ENCODE assay signal across 8 cellular contexts in the genomic region with DNA sequence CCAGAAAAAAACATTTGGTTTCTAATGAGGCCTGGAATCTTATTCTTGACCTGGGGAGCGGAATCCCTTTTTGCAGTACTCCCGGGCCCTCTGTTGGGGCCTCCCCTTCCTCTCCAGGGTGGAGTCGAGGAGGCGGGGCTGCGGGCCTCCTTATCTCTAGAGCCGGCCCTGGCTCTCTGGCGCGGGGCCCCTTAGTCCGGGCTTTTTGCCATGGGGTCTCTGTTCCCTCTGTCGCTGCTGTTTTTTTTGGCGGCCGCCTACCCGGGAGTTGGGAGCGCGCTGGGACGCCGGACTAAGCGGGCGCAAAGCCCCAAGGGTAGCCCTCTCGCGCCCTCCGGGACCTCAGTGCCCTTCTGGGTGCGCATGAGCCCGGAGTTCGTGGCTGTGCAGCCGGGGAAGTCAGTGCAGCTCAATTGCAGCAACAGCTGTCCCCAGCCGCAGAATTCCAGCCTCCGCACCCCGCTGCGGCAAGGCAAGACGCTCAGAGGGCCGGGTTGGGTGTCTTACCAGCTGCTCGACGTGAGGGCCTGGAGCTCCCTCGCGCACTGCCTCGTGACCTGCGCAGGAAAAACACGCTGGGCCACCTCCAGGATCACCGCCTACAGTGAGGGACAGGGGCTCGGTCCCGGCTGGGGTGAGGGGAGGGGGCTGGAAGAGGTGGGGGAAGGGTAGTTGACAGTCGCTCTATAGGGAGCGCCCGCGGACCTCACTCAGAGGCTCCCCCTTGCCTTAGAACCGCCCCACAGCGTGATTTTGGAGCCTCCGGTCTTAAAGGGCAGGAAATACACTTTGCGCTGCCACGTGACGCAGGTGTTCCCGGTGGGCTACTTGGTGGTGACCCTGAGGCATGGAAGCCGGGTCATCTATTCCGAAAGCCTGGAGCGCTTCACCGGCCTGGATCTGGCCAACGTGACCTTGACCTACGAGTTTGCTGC. TPM values are rescaled to one million over a fixed set of nuclear protein-coding genes. Genes with fewer than 3 reads are reported as not detected.
DNase-seq lines count a peak whose midpoint lies in the region; ATAC-seq, FAIRE-seq and TF ChIP-seq lines count a peak whose summit lies in the region.

A gene with protein sequence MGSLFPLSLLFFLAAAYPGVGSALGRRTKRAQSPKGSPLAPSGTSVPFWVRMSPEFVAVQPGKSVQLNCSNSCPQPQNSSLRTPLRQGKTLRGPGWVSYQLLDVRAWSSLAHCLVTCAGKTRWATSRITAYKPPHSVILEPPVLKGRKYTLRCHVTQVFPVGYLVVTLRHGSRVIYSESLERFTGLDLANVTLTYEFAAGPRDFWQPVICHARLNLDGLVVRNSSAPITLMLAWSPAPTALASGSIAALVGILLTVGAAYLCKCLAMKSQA (plus strand): TSS at position 153 of the 935 bp plus-strand sequence. CDS start 58 bp downstream, at position 211.

- FAIRE-seq in GM12878 (lab: Jason Lieb, UNC), result no peak

- peaks cover 9% of the 10 kb centered on the region; the same call in 1 of the 2 replicates for H4K20me1 ChIP-seq in GM12878 (ENCODE audit: control insufficient read depth, insufficient read depth)

- H3K36me3 ChIP-seq in GM12878 (ENCODE audit: control insufficient read depth in 2 of 2, insufficient read depth in 2 of 2, low read length in 1 of 2) (peaks cover 26 to 28% of the 10 kb centered on the region in 2 experiments; a peak in 3 of 4 replicates), lung (ENCODE audit: control insufficient read depth in 2 of 2, insufficient read depth in 2 of 2, low read length in 2 of 2) (peaks cover 0 to 32% of the 10 kb centered on the region in 2 donors)

- TF ChIP-seq CTCF in NB4 (IDR thresholded peaks at IDR 0.05; ENCODE audit: low read depth, low read length) (peak; percentile 30), GM12878 (IDR thresholded peaks at IDR 0.05 in 2 of 3, conservative IDR thresholded peaks at IDR 0.05 in 1 of 3; ENCODE audit: control insufficient read depth in 2 of 3, extremely low read depth in 1 of 3, insufficient read depth in 1 of 3, low read depth in 3 of 3, low read length in 3 of 3) (no peak), lung (IDR thresholded peaks at IDR 0.05; ENCODE audit: control extremely low read depth, extremely low read depth) (no peak)

- H3K4me3 ChIP-seq in NB4 (ENCODE audit: low read depth, low read length) (peak within 1 kb of the TSS; percentile 42), GM12878 (no peak within 1 kb of the TSS; the same call in 1 of the 2 replicates), lung (no peak within 1 kb of the TSS)

- intact Hi-C loops in GM12878 (cut with micrococcal nuclease; ENCODE audit: unreplicated experiment), result no loop called here

- POLR2A ChIA-PET in GM12878 (lab: Charles Lee), result interaction anchor here (0.5 to 5.5 kb wide), 8 partner anchors 9 to 248 kb away, joined by 3 to 69 read pairs (median 4); a partner anchor contains a TSS

- RAD21 ChIA-PET in GM12878 (lab: Charles Lee; ENCODE audit: unreplicated experiment), result interaction anchor here (1.0 to 5.4 kb wide), 7 partner anchors 11 to 101 kb away, joined by 3 to 119 read pairs (median 7); a partner anchor contains a TSS

- 12% methylated on average over 56 of the region's 59 CpGs for WGBS in GM12878 (ENCODE audit: insufficient coverage, insufficient replicate concordance, low lambda C conversion rate, missing lambda C conversion rate)
- WGBS in lung, 2 donors, result 2 to 6% methylated on average over 59 of the region's 59 CpGs

- H3K27ac ChIP-seq in GM12878 (ENCODE audit: control insufficient read depth, insufficient read depth) (peak within 1 kb of the TSS; percentile 10), lung (ENCODE audit: low read depth in 1 of 2, low read length in 1 of 2) (peak within 1 kb of the TSS in 1 of 2 donors; percentile 78)

- SMC1A ChIA-PET in GM12878 (lab: Charles Lee; ENCODE audit: uncharacterized antibody, unreplicated experiment), result interaction anchor here (1.0 to 3.7 kb wide), 4 partner anchors 9 to 102 kb away, joined by 3 to 50 read pairs (median 4); a partner anchor contains a TSS

- peak within 1 kb of the TSS; percentile 65; the same call in 1 of the 2 replicates for H2AFZ ChIP-seq in GM12878 (ENCODE audit: control insufficient read depth, low read depth, low read length)

- peak within 1 kb of the TSS; percentile 29; the same call in 1 of the 2 replicates for H3K9ac ChIP-seq in GM12878 (ENCODE audit: control insufficient read depth, insufficient read depth, low read length)

- H3K27me3 ChIP-seq in GM12878 (replicated peaks in 1 of 2; ENCODE audit: control insufficient read depth in 2 of 2, insufficient read depth in 2 of 2, low read length in 1 of 2) (peaks cover 1 to 8% of the 10 kb centered on the region in 2 experiments), lung (ENCODE audit: control insufficient read depth, insufficient read depth) (no peaks in the 10 kb centered on the region)

- no peak for TF ChIP-seq EP300 in GM12878 (IDR thresholded peaks at IDR 0.05; ENCODE audit: borderline replicate concordance in 1 of 2, control insufficient read depth in 1 of 2, low read depth in 2 of 2, low read length in 2 of 2)

- BruUV-seq in GM12878 (replicated peaks; lab: Mats Ljungman, UMichigan), result no TSS peak

- ATAC-seq in GM12878 (peak; percentile 54), lung (ENCODE audit: insufficient read depth, low FRiP score) (no peak), GM18520 (IDR thresholded peaks at IDR 0.05; ENCODE audit: unreplicated experiment) (no peak), HG02642 (IDR thresholded peaks at IDR 0.05; ENCODE audit: poor library complexity, unreplicated experiment) (no peak), HG03354 (IDR thresholded peaks at IDR 0.05; ENCODE audit: poor library complexity, severe bottlenecking, unreplicated experiment) (no peak)

- CTCF ChIA-PET in GM12878 (lab: Yijun Ruan, JAX), result interaction anchor here (1.7 to 5.9 kb wide), 5 partner anchors 17 to 104 kb away, joined by 4 to 72 read pairs (median 25); a partner anchor contains a TSS

- DNase-seq in Daoy (ENCODE audit: low read depth) (peak; percentile 61), NB4 (ENCODE audit: low read depth) (peak; percentile 99), GM12878 (ENCODE audit: low read depth, low spot score) (no peak), lung (ENCODE audit: low spot score) (peak; percentile 79), glomerular visceral epithelial cell (ENCODE audit: extremely low spot score) (no peak)

- peaks cover 68% of the 10 kb centered on the region for H3K4me1 ChIP-seq in GM12878 (ENCODE audit: control insufficient read depth, insufficient read depth, low read length)
- peaks cover 0 to 39% of the 10 kb centered on the region in 2 donors for H3K4me1 ChIP-seq in lung (ENCODE audit: control insufficient read depth in 2 of 2, insufficient read depth in 2 of 2, low read length in 2 of 2)

- peak within 1 kb of the TSS; percentile 92 for H3K4me2 ChIP-seq in GM12878 (ENCODE audit: control insufficient read depth, insufficient read depth)

- no peak for TF ChIP-seq POLR2A in NB4 (IDR thresholded peaks at IDR 0.05; ENCODE audit: extremely low read depth, insufficient read length)
- TF ChIP-seq POLR2A in GM12878 (IDR thresholded peaks at IDR 0.05; ENCODE audit: low read depth, low read length), result peak; percentile 80

- H3K79me2 ChIP-seq in GM12878 (ENCODE audit: control insufficient read depth, insufficient read depth, low read length), result peaks cover 2% of the 10 kb centered on the region; the same call in 1 of the 2 replicates

- in situ Hi-C loops in GM12878 (cut with MboI), result no loop called here

- H3K9me3 ChIP-seq in GM12878 (replicated peaks; ENCODE audit: control insufficient read depth, insufficient read depth, low read length), result no peaks in the 10 kb centered on the region; the same call in 2 of the 3 replicates
- no peaks in the 10 kb centered on the region for H3K9me3 ChIP-seq in lung (ENCODE audit: control insufficient read depth in 2 of 2, insufficient read depth in 1 of 2, low read length in 1 of 2)

- no peak for TF ChIP-seq RAD21 in GM12878 (IDR thresholded peaks at IDR 0.05; ENCODE audit: insufficient read depth, low read depth, low read length)

TF ChIP-seq in GM12878, 131 proteins besides CTCF, POLR2A, EP300 and RAD21 (continues in another document):
- TF ChIP-seq, protein P1, sequence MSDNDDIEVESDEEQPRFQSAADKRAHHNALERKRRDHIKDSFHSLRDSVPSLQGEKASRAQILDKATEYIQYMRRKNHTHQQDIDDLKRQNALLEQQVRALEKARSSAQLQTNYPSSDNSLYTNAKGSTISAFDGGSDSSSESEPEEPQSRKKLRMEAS (IDR thresholded peaks at IDR 0.05; ENCODE audit: low read depth, low read length), result peak; percentile 7
- TF ChIP-seq POLR2AphosphoS2 (IDR thresholded peaks at IDR 0.05; ENCODE audit: low read depth, low read length), result peak; percentile 42; the same call in 1 of the 2 replicates
- TF ChIP-seq IKZF2 (IDR thresholded peaks at IDR 0.05), result peak in 1 of 2 experiments; percentile 15; a peak in 1 of 4 replicates
- TF ChIP-seq SMARCA5 (IDR thresholded peaks at IDR 0.05), result no peak
- peak; percentile 7; the same call in 1 of the 2 replicates for TF ChIP-seq SMAD5 (IDR thresholded peaks at IDR 0.05; ENCODE audit: low read depth)

RNA-seq across cellular contexts. Expression of the gene that starts here (rescaled TPM):
- total RNA-seq in Daoy (2014; rRNA removed; shearing (Covaris generic)), result 0.63 TPM in 1 of 2 replicates, not detected in the other
- total RNA-seq in GM12878 (2013; cell fraction: nucleolus; rRNA removed), result 2.8 and 3.6 TPM in 2 replicates
- total RNA-seq in GM12878 (2014; rRNA removed) (2.4 and 3.0 TPM in 2 replicates), GM12878 (2014; rRNA removed; fragmentation: Illumina TruSeq; extraction: Trizol) (1.2 and 1.3 TPM in 2 replicates), GM12878 (2021) (2.1 and 2.6 TPM in 2 replicates), lung (10 to 100 TPM in 1 of 2 donors, 1 to 10 TPM in 1; 8.2 to 38.8 TPM)
- 0.80 TPM for polyA plus RNA-seq in GM12878 (2011; ENCODE audit: low read depth)
- polyA plus RNA-seq in GM12878 (2011; rRNA removed) (0.20 and 0.31 TPM in 2 replicates), GM12878 (2014; fragmentation: Illumina TruSeq; extraction: Trizol) (0.29 and 0.63 TPM in 2 replicates), GM12878 (2014; fragmentation: Nextera tagmentation; extraction: Ambion mirVana) (under 1 TPM; 0.69 to 0.72 TPM), GM12878 (2014; rRNA removed) (3.0 and 3.4 TPM in 2 replicates), GM12878 (2016; fragmentation: Nextera tagmentation; extraction: Ambion mirVana) (1 to 10 TPM; 4.1 to 5.1 TPM), lung (1 to 10 TPM; 4.6 to 8.0 TPM)
- polyA plus RNA-seq in GM12878 (2011; cell fraction: cytosol; rRNA removed), result 0.48 and 0.79 TPM in 2 replicates
- 0.72 and 0.75 TPM in 2 replicates for polyA plus RNA-seq in GM12878 (2011; cell fraction: nucleus; rRNA removed)
- polyA plus RNA-seq in GM12878 (2012), result 1.4 and 1.9 TPM in 2 replicates
- polyA minus RNA-seq in GM12878 (2011; rRNA and poly(A)+ RNA removed), result 0.51 and 1.3 TPM in 2 replicates
- not detected in 2 replicates for polyA minus RNA-seq in GM12878 (2011; cell fraction: cytosol; rRNA and poly(A)+ RNA removed)
- 2.3 and 3.5 TPM in 2 replicates for polyA minus RNA-seq in GM12878 (2011; cell fraction: nucleus; rRNA and poly(A)+ RNA removed)

Comparison
In these comparisons a context has a peak if more than half of its experiments do, and no peak if none do; other contexts are left out.
1. Peak in DNase-seq in Daoy; RNA of the gene not detected or under 1 TPM.
2. DNase-seq: peak in NB4 (single experiment) and lung (single experiment); none in GM12878 (single experiment) and glomerular visceral epithelial cell (single experiment).